In genomic region chr15:48622227-48622626, GRCh38 we compare ENCODE assay signal across 16 cellular contexts.
"Had no signal": no experiment of that assay in that cellular context is flagged by ENCODE, and none has a peak within 500 bp of the region (broad histone marks: within the 10 kb centered on the region; RNA-seq: fewer than 3 reads in every experiment).

No MANE protein-coding gene starts in this region.

- H3K4me3 ChIP-seq: body of pancreas, left lung, psoas muscle, sigmoid colon, uterus had no signal

- H3K4me1 ChIP-seq: body of pancreas, psoas muscle had no signal

- H3K27ac ChIP-seq: body of pancreas, left lung, psoas muscle, uterus had no signal

- H3K9me3 ChIP-seq: body of pancreas, left lung, psoas muscle, sigmoid colon, uterus had no signal

- H3K27me3 ChIP-seq: body of pancreas, left lung, sigmoid colon, uterus had no signal

- ATAC-seq: activated CD4-positive, alpha-beta T cell treated with anti-CD3 and anti-CD28 coated beads for 36 hours; body of pancreas; left lung; psoas muscle; stimulated activated effector memory CD8-positive, alpha-beta T cell treated with anti-CD3 and anti-CD28 coated beads, Interleukin-12 subunit alpha, Interleukin-12 subunit beta, amount 100 ng/mL, for 72 hours had no signal

- H3K36me3 ChIP-seq: left lung, sigmoid colon, uterus had no signal

- DNase-seq: activated CD4-positive, alpha-beta memory T cell treated with anti-CD3 and anti-CD28 coated beads, Interleukin-2, amount 10 ng/mL, durations not matched to agents 7 days and 5 days; activated CD4-positive, alpha-beta T cell treated with anti-CD3 and anti-CD28 coated beads for 36 hours; activated effector memory CD4-positive, alpha-beta T cell treated with anti-CD3 and anti-CD28 coated beads, Interleukin-2, amount 50 U/mL, for 16 hours; activated T-cell treated with anti-CD3 and anti-CD28 coated beads, Interleukin-2, amount 50 U/mL, for 48 hours; body of pancreas; effector memory CD4-positive, alpha-beta T cell; hypothalamus; kidney; left lung; nephron progenitor cell; psoas muscle; sigmoid colon; stimulated activated CD4-positive, alpha-beta T cell treated with anti-CD3 and anti-CD28 coated beads, Interleukin-12 subunit alpha, Interleukin-12 subunit beta, amount 100 ng/mL, for 4 hours; stimulated activated CD4-positive, alpha-beta T cell treated with anti-CD3 and anti-CD28 coated beads, Interleukin-2, amount 100 ng/mL, for 24 hours; uterus had no signal
